Comparison of ENCODE assay signal across 22 cellular contexts in the genomic region with DNA sequence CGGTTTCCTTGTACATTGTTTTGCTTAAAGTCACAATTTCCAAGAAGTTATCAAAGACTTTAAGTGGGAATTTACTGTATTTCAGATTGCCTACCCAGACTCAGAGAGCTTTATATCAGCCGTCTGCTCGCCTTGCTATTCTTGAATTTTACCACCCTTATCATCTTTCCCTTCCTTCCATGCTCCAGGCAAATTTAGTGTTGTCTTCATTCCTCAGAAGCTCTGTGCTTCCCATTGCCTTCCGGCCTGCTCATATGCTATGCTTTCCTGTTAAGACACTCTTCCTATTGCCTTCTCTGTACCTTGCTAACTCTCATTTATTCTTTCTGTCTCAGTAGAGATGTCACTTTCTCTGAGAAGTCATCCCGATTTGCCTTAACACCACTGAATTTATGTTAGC. TPM values are rescaled to one million over a fixed set of nuclear protein-coding genes. Genes with fewer than 3 reads are reported as not detected.
DNase-seq lines count a peak whose midpoint lies in the region; ATAC-seq and TF ChIP-seq lines count a peak whose summit lies in the region.
"Had no signal": no experiment of that assay in that cellular context is flagged by ENCODE, and none has a peak within 500 bp of the region (broad histone marks: within the 10 kb centered on the region; RNA-seq: fewer than 3 reads in every experiment).

No MANE protein-coding gene starts in this region.

- H3K9me3 Mint-ChIP-seq in activated naive CD8-positive, alpha-beta T cell treated with anti-CD3 and anti-CD28 coated beads, Interleukin-2, amount 10 ng/mL, durations not matched to agents 7 days and 5 days: peaks cover 3% of the 10 kb centered on the region
- H3K9me3 Mint-ChIP-seq in activated naive CD8-positive, alpha-beta T cell treated with anti-CD3 and anti-CD28 coated beads, Interleukin-2, amount 50 U/mL, for 24 hours: peaks cover 4% of the 10 kb centered on the region
- H3K9me3 Mint-ChIP-seq in WTC11 (peaks cover 16% of the 10 kb centered on the region), immature natural killer cell (no peaks in the 10 kb centered on the region), osteocyte (ENCODE audit: unreplicated experiment) (no peaks in the 10 kb centered on the region)
- H3K9me3 Mint-ChIP-seq: CD8-positive, alpha-beta memory T cell had no signal

- POLR2A ChIA-PET in activated naive CD8-positive, alpha-beta T cell treated with anti-CD3 and anti-CD28 coated beads, Interleukin-2, amount 10 ng/mL, durations not matched to agents 7 days and 5 days (lab: Charles Lee): interaction anchor here (0.6 kb wide), 1 partner anchor 22 kb away, joined by 5 read pairs; no protein-coding TSS in a partner anchor
- POLR2A ChIA-PET in WTC11 (lab: Charles Lee): no interaction called here

- no peak for DNase-seq in activated naive CD8-positive, alpha-beta T cell treated with anti-CD3 and anti-CD28 coated beads, Interleukin-2, amount 10 ng/mL, durations not matched to agents 7 days and 5 days
- no peak for DNase-seq in activated naive CD8-positive, alpha-beta T cell treated with anti-CD3 and anti-CD28 coated beads, Interleukin-2, amount 50 U/mL, for 24 hours
- no peak for DNase-seq in WTC11 (ENCODE audit: low spot score)
- no peak for DNase-seq in immature natural killer cell
- DNase-seq in osteocyte (ENCODE audit: extremely low spot score, unreplicated experiment): no peak
- DNase-seq in central memory CD4-positive, alpha-beta T cell: no peak
- DNase-seq in CD1c-positive myeloid dendritic cell (ENCODE audit: extremely low spot score): no peak
- DNase-seq: CD8-positive, alpha-beta memory T cell; DMS 273 treated with DMSO at 0.1 percent for 48 hours; DMS79; EL; GDM1; KG1; MM.1S; NCI-H1694; NCI-H446 treated with DMSO at 0.1 percent for 48 hours; NCI-H526 treated with DMSO at 0.1 percent for 48 hours; PC-9 had no signal

- CTCF ChIA-PET in WTC11 (lab: Charles Lee): no interaction called here

- H3K27me3 Mint-ChIP-seq in activated naive CD8-positive, alpha-beta T cell treated with anti-CD3 and anti-CD28 coated beads, Interleukin-2, amount 10 ng/mL, durations not matched to agents 7 days and 5 days: no peaks in the 10 kb centered on the region
- no peaks in the 10 kb centered on the region for H3K27me3 Mint-ChIP-seq in activated naive CD8-positive, alpha-beta T cell treated with anti-CD3 and anti-CD28 coated beads, Interleukin-2, amount 50 U/mL, for 24 hours
- H3K27me3 Mint-ChIP-seq in WTC11 (ENCODE audit: low read depth) (no peaks in the 10 kb centered on the region), immature natural killer cell (ENCODE audit: low read depth in 3 of 3) (no peaks in the 10 kb centered on the region), osteocyte (ENCODE audit: unreplicated experiment) (no peaks in the 10 kb centered on the region)
- H3K27me3 Mint-ChIP-seq: B cell; CD8-positive, alpha-beta memory T cell had no signal

- H3K4me3 Mint-ChIP-seq in activated naive CD8-positive, alpha-beta T cell treated with anti-CD3 and anti-CD28 coated beads, Interleukin-2, amount 10 ng/mL, durations not matched to agents 7 days and 5 days: no peak overlapping the region
- no peak overlapping the region for H3K4me3 Mint-ChIP-seq in activated naive CD8-positive, alpha-beta T cell treated with anti-CD3 and anti-CD28 coated beads, Interleukin-2, amount 50 U/mL, for 24 hours
- H3K4me3 Mint-ChIP-seq in WTC11 (no peak overlapping the region), immature natural killer cell (peak overlapping the region; percentile 3 to 46 (median 36)), osteocyte (ENCODE audit: unreplicated experiment) (no peak overlapping the region)
- H3K4me3 Mint-ChIP-seq: B cell; CD8-positive, alpha-beta memory T cell had no signal

- H3K4me1 Mint-ChIP-seq in activated naive CD8-positive, alpha-beta T cell treated with anti-CD3 and anti-CD28 coated beads, Interleukin-2, amount 10 ng/mL, durations not matched to agents 7 days and 5 days: peaks cover 16% of the 10 kb centered on the region
- peaks cover 11% of the 10 kb centered on the region for H3K4me1 Mint-ChIP-seq in activated naive CD8-positive, alpha-beta T cell treated with anti-CD3 and anti-CD28 coated beads, Interleukin-2, amount 50 U/mL, for 24 hours
- peaks cover 26% of the 10 kb centered on the region for H3K4me1 Mint-ChIP-seq in WTC11
- peaks cover 35 to 54% of the 10 kb centered on the region in 2 donors for H3K4me1 Mint-ChIP-seq in immature natural killer cell
- H3K4me1 Mint-ChIP-seq in osteocyte (ENCODE audit: unreplicated experiment): peaks cover 12% of the 10 kb centered on the region

- peaks cover 40% of the 10 kb centered on the region for H3K36me3 Mint-ChIP-seq in activated naive CD8-positive, alpha-beta T cell treated with anti-CD3 and anti-CD28 coated beads, Interleukin-2, amount 10 ng/mL, durations not matched to agents 7 days and 5 days
- peaks cover 32% of the 10 kb centered on the region for H3K36me3 Mint-ChIP-seq in activated naive CD8-positive, alpha-beta T cell treated with anti-CD3 and anti-CD28 coated beads, Interleukin-2, amount 50 U/mL, for 24 hours (ENCODE audit: low read depth)
- H3K36me3 Mint-ChIP-seq in WTC11 (peaks cover 41% of the 10 kb centered on the region), immature natural killer cell (peaks cover 0 to 7% (median 0%) of the 10 kb centered on the region in 3 donors), osteocyte (ENCODE audit: unreplicated experiment) (peaks cover 16% of the 10 kb centered on the region)

- peak overlapping the region; percentile 4 for H3K27ac Mint-ChIP-seq in activated naive CD8-positive, alpha-beta T cell treated with anti-CD3 and anti-CD28 coated beads, Interleukin-2, amount 10 ng/mL, durations not matched to agents 7 days and 5 days
- H3K27ac Mint-ChIP-seq in activated naive CD8-positive, alpha-beta T cell treated with anti-CD3 and anti-CD28 coated beads, Interleukin-2, amount 50 U/mL, for 24 hours: no peak overlapping the region
- H3K27ac Mint-ChIP-seq in WTC11: peak overlapping the region; percentile 58
- peak overlapping the region in 2 of 6 donors; percentile 9 to 15 for H3K27ac Mint-ChIP-seq in immature natural killer cell
- peak overlapping the region; percentile 15 for H3K27ac Mint-ChIP-seq in osteocyte (ENCODE audit: unreplicated experiment)
- H3K27ac Mint-ChIP-seq: B cell had no signal

- ATAC-seq in activated naive CD8-positive, alpha-beta T cell treated with anti-CD3 and anti-CD28 coated beads, Interleukin-2, amount 10 ng/mL, durations not matched to agents 7 days and 5 days (ENCODE audit: low read depth): no peak
- ATAC-seq in activated naive CD8-positive, alpha-beta T cell treated with anti-CD3 and anti-CD28 coated beads, Interleukin-2, amount 50 U/mL, for 24 hours: no peak
- no peak for ATAC-seq in WTC11
- ATAC-seq in GM18858 (IDR thresholded peaks at IDR 0.05; ENCODE audit: unreplicated experiment): no peak
- ATAC-seq: GM12878, HCT116 had no signal

- no peak for TF ChIP-seq CTCF in WTC11 (IDR thresholded peaks at IDR 0.05)
- no peak for TF ChIP-seq CTCF in osteocyte (IDR thresholded peaks at IDR 0.05)

TF ChIP-seq in WTC11, 78 proteins besides CTCF, POLR2A, EP300 and RAD21 (continues in another document):
- no peak for TF ChIP-seq RORB (CRISPR knock-in tag; IDR thresholded peaks at IDR 0.05)
- TF ChIP-seq ZNF671 (CRISPR knock-in tag; IDR thresholded peaks at IDR 0.05): no peak
- no peak for TF ChIP-seq GABPB1 (CRISPR knock-in tag; IDR thresholded peaks at IDR 0.05)
- TF ChIP-seq JAZF1 (CRISPR knock-in tag; IDR thresholded peaks at IDR 0.05): no peak
- no peak for TF ChIP-seq RELA (CRISPR knock-in tag; IDR thresholded peaks at IDR 0.05; ENCODE audit: borderline replicate concordance)
- TF ChIP-seq, protein P1, sequence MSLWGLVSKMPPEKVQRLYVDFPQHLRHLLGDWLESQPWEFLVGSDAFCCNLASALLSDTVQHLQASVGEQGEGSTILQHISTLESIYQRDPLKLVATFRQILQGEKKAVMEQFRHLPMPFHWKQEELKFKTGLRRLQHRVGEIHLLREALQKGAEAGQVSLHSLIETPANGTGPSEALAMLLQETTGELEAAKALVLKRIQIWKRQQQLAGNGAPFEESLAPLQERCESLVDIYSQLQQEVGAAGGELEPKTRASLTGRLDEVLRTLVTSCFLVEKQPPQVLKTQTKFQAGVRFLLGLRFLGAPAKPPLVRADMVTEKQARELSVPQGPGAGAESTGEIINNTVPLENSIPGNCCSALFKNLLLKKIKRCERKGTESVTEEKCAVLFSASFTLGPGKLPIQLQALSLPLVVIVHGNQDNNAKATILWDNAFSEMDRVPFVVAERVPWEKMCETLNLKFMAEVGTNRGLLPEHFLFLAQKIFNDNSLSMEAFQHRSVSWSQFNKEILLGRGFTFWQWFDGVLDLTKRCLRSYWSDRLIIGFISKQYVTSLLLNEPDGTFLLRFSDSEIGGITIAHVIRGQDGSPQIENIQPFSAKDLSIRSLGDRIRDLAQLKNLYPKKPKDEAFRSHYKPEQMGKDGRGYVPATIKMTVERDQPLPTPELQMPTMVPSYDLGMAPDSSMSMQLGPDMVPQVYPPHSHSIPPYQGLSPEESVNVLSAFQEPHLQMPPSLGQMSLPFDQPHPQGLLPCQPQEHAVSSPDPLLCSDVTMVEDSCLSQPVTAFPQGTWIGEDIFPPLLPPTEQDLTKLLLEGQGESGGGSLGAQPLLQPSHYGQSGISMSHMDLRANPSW (CRISPR knock-in tag; conservative IDR thresholded peaks at IDR 0.05; ENCODE audit: low read depth): no peak
- TF ChIP-seq ESRRA (CRISPR knock-in tag; IDR thresholded peaks at IDR 0.05; ENCODE audit: borderline replicate concordance): no peak
- TF ChIP-seq, protein P2, sequence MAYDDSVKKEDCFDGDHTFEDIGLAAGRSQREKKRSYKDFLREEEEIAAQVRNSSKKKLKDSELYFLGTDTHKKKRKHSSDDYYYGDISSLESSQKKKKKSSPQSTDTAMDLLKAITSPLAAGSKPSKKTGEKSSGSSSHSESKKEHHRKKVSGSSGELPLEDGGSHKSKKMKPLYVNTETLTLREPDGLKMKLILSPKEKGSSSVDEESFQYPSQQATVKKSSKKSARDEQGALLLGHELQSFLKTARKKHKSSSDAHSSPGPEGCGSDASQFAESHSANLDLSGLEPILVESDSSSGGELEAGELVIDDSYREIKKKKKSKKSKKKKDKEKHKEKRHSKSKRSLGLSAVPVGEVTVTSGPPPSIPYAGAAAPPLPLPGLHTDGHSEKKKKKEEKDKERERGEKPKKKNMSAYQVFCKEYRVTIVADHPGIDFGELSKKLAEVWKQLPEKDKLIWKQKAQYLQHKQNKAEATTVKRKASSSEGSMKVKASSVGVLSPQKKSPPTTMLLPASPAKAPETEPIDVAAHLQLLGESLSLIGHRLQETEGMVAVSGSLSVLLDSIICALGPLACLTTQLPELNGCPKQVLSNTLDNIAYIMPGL (CRISPR knock-in tag; IDR thresholded peaks at IDR 0.05): no peak
- no peak for TF ChIP-seq MYBL2 (CRISPR knock-in tag; IDR thresholded peaks at IDR 0.05)
- no peak for TF ChIP-seq JUN (CRISPR knock-in tag; IDR thresholded peaks at IDR 0.05)
- no peak for TF ChIP-seq SOX15 (CRISPR knock-in tag; IDR thresholded peaks at IDR 0.05)

RNA-seq across cellular contexts. Expression of a gene that starts 52.1 kb away (rescaled TPM):
- 10 to 100 TPM; 38.9 to 45.4 TPM for total RNA-seq in activated naive CD8-positive, alpha-beta T cell treated with anti-CD3 and anti-CD28 coated beads, Interleukin-2, amount 10 ng/mL, durations not matched to agents 7 days and 5 days
- 62.3 to 77.0 TPM (median 62.3 TPM) in 3 replicates for total RNA-seq in WTC11 (2021)
- polyA plus RNA-seq in immature natural killer cell: 10 to 100 TPM in 1 of 3 donors, 1 to 10 TPM in 2; 2.4 to 10.7 (median 5.9) TPM
- total RNA-seq in osteocyte: 17.6 and 18.1 TPM in 2 replicates

Comparison
In these comparisons a context has a peak if more than half of its experiments do, and no peak if none do; other contexts are left out.
1. H3K4me3 Mint-ChIP-seq: peak in immature natural killer cell (5 of 5); none in activated naive CD8-positive, alpha-beta T cell treated with anti-CD3 and anti-CD28 coated beads, Interleukin-2, amount 10 ng/mL, durations not matched to agents 7 days and 5 days (single experiment), activated naive CD8-positive, alpha-beta T cell treated with anti-CD3 and anti-CD28 coated beads, Interleukin-2, amount 50 U/mL, for 24 hours (single experiment), WTC11 (single experiment) and osteocyte (single experiment).